Comparison of ENCODE assay signal across 15 cellular contexts in the genomic region with DNA sequence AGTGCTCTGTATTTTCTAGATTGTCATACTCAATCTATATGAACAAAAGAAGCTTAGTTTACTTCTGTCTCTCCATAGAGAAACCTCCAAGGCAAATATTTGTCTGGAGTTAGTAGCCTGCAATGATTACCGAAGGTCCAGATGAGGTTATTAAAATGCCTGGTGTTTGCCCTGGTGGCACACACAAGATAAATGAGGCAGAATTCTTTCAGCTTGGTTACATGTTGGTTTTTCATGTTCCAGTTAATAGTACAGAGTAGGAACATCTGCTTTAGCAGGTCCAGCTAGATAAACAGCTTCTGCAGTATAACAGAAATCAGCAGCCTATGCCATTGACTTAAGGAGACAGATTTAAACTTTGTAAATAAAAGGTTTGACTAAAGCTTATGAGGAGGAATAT.
A peak's percentile ranks its signal among the peaks of the same experiment; 100 is the strongest.
DNase-seq lines count a peak whose midpoint lies in the region; ATAC-seq and TF ChIP-seq lines count a peak whose summit lies in the region.
"Had no signal": no experiment of that assay in that cellular context is flagged by ENCODE, and none has a peak within 500 bp of the region (broad histone marks: within the 10 kb centered on the region; RNA-seq: fewer than 3 reads in every experiment).

No MANE protein-coding gene starts in this region.

- TF ChIP-seq CTCF in fibroblast of villous mesenchyme (IDR thresholded peaks at IDR 0.05; ENCODE audit: insufficient read depth, low read depth, low read length): no peak
- TF ChIP-seq CTCF in GM10248 (IDR thresholded peaks at IDR 0.05; ENCODE audit: control extremely low read depth, extremely low read depth, low read depth, missing control alignments): no peak
- TF ChIP-seq CTCF in natural killer cell (IDR thresholded peaks at IDR 0.05): no peak

- H3K4me1 Mint-ChIP-seq in T-helper 2 cell treated with Interferon-gamma antibody and Interleukin-4, amounts not matched to agents 5 μg/mL and 100 μg/mL, for 36 hours (ENCODE audit: low read depth): peaks cover 42% of the 10 kb centered on the region
- H3K4me1 Mint-ChIP-seq in natural killer cell: peaks cover 0 to 7% of the 10 kb centered on the region in 2 donors

- no peaks in the 10 kb centered on the region for H3K9me3 Mint-ChIP-seq in T-helper 2 cell treated with Interferon-gamma antibody and Interleukin-4, amounts not matched to agents 5 μg/mL and 100 μg/mL, for 36 hours
- no peaks in the 10 kb centered on the region for H3K9me3 Mint-ChIP-seq in natural killer cell
- H3K9me3 Mint-ChIP-seq: central memory CD8-positive, alpha-beta T cell had no signal

- no peak for DNase-seq in T-helper 2 cell treated with Interferon-gamma antibody and Interleukin-4, amounts not matched to agents 5 μg/mL and 100 μg/mL, for 36 hours (ENCODE audit: low spot score)
- no peak for DNase-seq in T-helper 2 cell
- peak; percentile 38 to 83 for DNase-seq in NCI-H2081 (lab: John Stamatoyannopoulos, UW)
- DNase-seq in fibroblast of villous mesenchyme (ENCODE audit: low read depth): peak; percentile 73
- no peak for DNase-seq in sciatic nerve (ENCODE audit: low spot score)
- DNase-seq in GM10248 (ENCODE audit: extremely low spot score): no peak
- no peak for DNase-seq in natural killer cell
- DNase-seq: DMS79, heart right ventricle, mammary epithelial cell, NCI-H2171 treated with DMSO at 0.1 percent for 48 hours, upper lobe of left lung had no signal

- no peak overlapping the region for H3K4me3 ChIP-seq in fibroblast of villous mesenchyme (ENCODE audit: low read depth, low read length)
- H3K4me3 ChIP-seq: heart right ventricle, upper lobe of left lung had no signal

- POLR2A ChIA-PET in GM10248 (lab: Yijun Ruan, JAX): no interaction called here

- peak; percentile 41 for ATAC-seq in sciatic nerve
- no peak for ATAC-seq in GM21381 (IDR thresholded peaks at IDR 0.05; ENCODE audit: unreplicated experiment)
- no peak for ATAC-seq in natural killer cell

- CTCF ChIA-PET in GM10248 (lab: Yijun Ruan, JAX): interaction anchor here (0.8 to 1.2 kb wide), 4 partner anchors 8 to 163 kb away, joined by 3 to 5 read pairs (median 4); no protein-coding TSS in a partner anchor

- H3K27ac Mint-ChIP-seq in T-helper 2 cell treated with Interferon-gamma antibody and Interleukin-4, amounts not matched to agents 5 μg/mL and 100 μg/mL, for 36 hours: peak overlapping the region; percentile 62
- H3K27ac Mint-ChIP-seq in natural killer cell: no peak overlapping the region

- H3K4me3 Mint-ChIP-seq in T-helper 2 cell treated with Interferon-gamma antibody and Interleukin-4, amounts not matched to agents 5 μg/mL and 100 μg/mL, for 36 hours: peak overlapping the region; percentile 25
- H3K4me3 Mint-ChIP-seq in natural killer cell: no peak overlapping the region
- H3K4me3 Mint-ChIP-seq: activated naive CD8-positive, alpha-beta T cell had no signal

- H3K36me3 Mint-ChIP-seq in T-helper 2 cell treated with Interferon-gamma antibody and Interleukin-4, amounts not matched to agents 5 μg/mL and 100 μg/mL, for 36 hours (ENCODE audit: low read depth): peaks cover 10% of the 10 kb centered on the region
- H3K36me3 Mint-ChIP-seq in natural killer cell: no peaks in the 10 kb centered on the region

- intact Hi-C loops in sciatic nerve (cut with DNase I): no loop called here
- intact Hi-C loops in natural killer cell (cut with micrococcal nuclease): no loop called here

- H3K27me3 Mint-ChIP-seq in T-helper 2 cell treated with Interferon-gamma antibody and Interleukin-4, amounts not matched to agents 5 μg/mL and 100 μg/mL, for 36 hours (ENCODE audit: low read depth): peaks cover 12% of the 10 kb centered on the region
- peaks cover 0 to 4% of the 10 kb centered on the region in 2 donors for H3K27me3 Mint-ChIP-seq in natural killer cell (ENCODE audit: low read depth in 2 of 2)
- H3K27me3 Mint-ChIP-seq: activated naive CD8-positive, alpha-beta T cell; central memory CD8-positive, alpha-beta T cell had no signal

Comparison
In these comparisons a context has a peak if more than half of its experiments do, and no peak if none do; other contexts are left out.
1. DNase-seq: peak in NCI-H2081 (2 of 2) and fibroblast of villous mesenchyme (single experiment); none in T-helper 2 cell treated with Interferon-gamma antibody and Interleukin-4, amounts not matched to agents 5 μg/mL and 100 μg/mL, for 36 hours (single experiment), T-helper 2 cell (0 of 5), sciatic nerve (single experiment), GM10248 (single experiment) and natural killer cell (single experiment).